Comparison of ENCODE assay signal across 24 cellular contexts in the genomic region with DNA sequence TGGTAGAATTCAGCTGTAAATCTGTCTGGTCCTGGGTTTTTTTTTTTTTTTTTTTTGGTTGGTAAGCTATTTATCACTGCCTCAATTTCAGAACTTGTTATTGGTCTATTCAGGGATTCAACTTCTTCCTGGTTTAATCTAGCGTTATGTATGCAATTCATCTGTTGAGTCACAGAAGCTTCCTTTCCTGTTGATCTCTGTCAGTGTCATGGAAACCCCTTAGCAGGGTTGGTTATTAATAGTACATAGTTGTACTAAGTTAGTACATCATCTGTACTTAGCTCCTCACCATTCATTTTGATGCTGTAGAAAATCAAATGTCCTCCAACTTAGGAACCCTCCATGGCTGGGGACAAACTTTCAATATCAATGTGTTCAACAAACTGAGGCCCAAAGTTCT. TPM values are rescaled to one million over a fixed set of nuclear protein-coding genes. Genes with fewer than 3 reads are reported as not detected.
DNase-seq lines count a peak whose midpoint lies in the region; FAIRE-seq and TF ChIP-seq lines count a peak whose summit lies in the region.
"Had no signal": no experiment of that assay in that cellular context is flagged by ENCODE, and none has a peak within 500 bp of the region (broad histone marks: within the 10 kb centered on the region; RNA-seq: fewer than 3 reads in every experiment).

No MANE protein-coding gene starts in this region.

- H2BK5ac ChIP-seq in neuronal stem cell (ENCODE audit: low read length) = no peak overlapping the region
- H2BK5ac ChIP-seq in trophoblast cell (ENCODE audit: low read depth, low read length, poor library complexity) = no peak overlapping the region

- H3K4ac ChIP-seq in neuronal stem cell (ENCODE audit: low read length) (no peak overlapping the region), trophoblast cell (ENCODE audit: low read depth, low read length) (no peak overlapping the region)

- DNase-seq in A172 (ENCODE audit: low spot score) (peak; percentile 43), ELR (ENCODE audit: low read depth) (peak; percentile 26), RCC 7860 (ENCODE audit: low spot score) (peak; percentile 14), foreskin melanocyte (peak; percentile 41), neuronal stem cell (ENCODE audit: low spot score) (no peak), trophoblast cell (no peak), right atrium auricular region (ENCODE audit: low spot score) (no peak), NCI-H2029 treated with DMSO at 0.1 percent for 48 hours (lab: John Stamatoyannopoulos, UW) (no peak)
- DNase-seq: BE2C, DND-41, GOT3, IMR-90, NCI-H1092 treated with DMSO at 0.1 percent for 48 hours, NCI-H146, NCI-H2081, NCI-H2171 treated with DMSO at 0.1 percent for 48 hours, NCI-H526, Peyer's patch, Right ventricle myocardium superior had no signal

- H3K4me1 ChIP-seq in neuronal stem cell (ENCODE audit: control insufficient read depth in 2 of 2, insufficient read depth in 1 of 2, low read depth in 1 of 2, low read length in 2 of 2) (no peaks in the 10 kb centered on the region), trophoblast cell (ENCODE audit: control insufficient read depth in 1 of 2, insufficient read depth in 2 of 2, low read length in 2 of 2) (no peaks in the 10 kb centered on the region), right atrium auricular region (no peaks in the 10 kb centered on the region)
- H3K4me1 ChIP-seq: A549, BE2C, Peyer's patch had no signal

- whole genome bisulfite sequencing in neuronal stem cell (ENCODE audit: extremely low coverage in 2 of 2, insufficient read length in 2 of 2, insufficient replicate concordance in 1 of 2), 2 donors = no CpG with 5 or more reads among the region's 1 CpG
- no CpG with 5 or more reads among the region's 1 CpG for WGBS in trophoblast cell (ENCODE audit: extremely low coverage, insufficient coverage, insufficient read length)

- H3K27me3 ChIP-seq in neuronal stem cell (ENCODE audit: control insufficient read depth in 3 of 3, insufficient read depth in 3 of 3, low read depth in 1 of 3, low read length in 3 of 3) = no peaks in the 10 kb centered on the region
- no peaks in the 10 kb centered on the region for H3K27me3 ChIP-seq in trophoblast cell (ENCODE audit: insufficient read depth, low read length)
- H3K27me3 ChIP-seq in right atrium auricular region = no peaks in the 10 kb centered on the region
- H3K27me3 ChIP-seq: BE2C, Peyer's patch had no signal

- H3K79me1 ChIP-seq in neuronal stem cell (ENCODE audit: low read depth, low read length) = no peaks in the 10 kb centered on the region
- H3K79me1 ChIP-seq in trophoblast cell (ENCODE audit: low read length) = no peaks in the 10 kb centered on the region

- H3K36me3 ChIP-seq in neuronal stem cell (replicated peaks in 1 of 2; ENCODE audit: control insufficient read depth in 2 of 2, insufficient read depth in 2 of 2, low read length in 2 of 2) (no peaks in the 10 kb centered on the region), trophoblast cell (ENCODE audit: control insufficient read depth in 1 of 2, insufficient read depth in 2 of 2, low read length in 2 of 2) (no peaks in the 10 kb centered on the region), right atrium auricular region (no peaks in the 10 kb centered on the region)
- H3K36me3 ChIP-seq: BE2C, Peyer's patch had no signal

- H2BK120ac ChIP-seq in neuronal stem cell (ENCODE audit: low read depth, low read length) = no peak overlapping the region
- H2BK120ac ChIP-seq in trophoblast cell (ENCODE audit: insufficient read depth, low read length, poor library complexity) = no peak overlapping the region

- H3K14ac ChIP-seq in neuronal stem cell (ENCODE audit: low read length) = no peak overlapping the region
- H3K14ac ChIP-seq in trophoblast cell (ENCODE audit: low read length) = no peak overlapping the region

- H3K79me2 ChIP-seq in trophoblast cell (ENCODE audit: control insufficient read depth, insufficient read depth, low read length, poor library complexity) = no peaks in the 10 kb centered on the region

- no peak overlapping the region for H3K4me2 ChIP-seq in neuronal stem cell (ENCODE audit: insufficient read depth, low read length, poor library complexity, severe bottlenecking)
- H3K4me2 ChIP-seq in trophoblast cell (ENCODE audit: low read length) = no peak overlapping the region
- H3K4me2 ChIP-seq: A549, KMS-11 had no signal

- H3K9me3 ChIP-seq in neuronal stem cell (replicated peaks in 1 of 2; ENCODE audit: control insufficient read depth in 2 of 2, insufficient read depth in 1 of 2, low read depth in 1 of 2, low read length in 2 of 2) (no peaks in the 10 kb centered on the region), trophoblast cell (ENCODE audit: insufficient read depth, low read depth, low read length) (no peaks in the 10 kb centered on the region), right atrium auricular region (no peaks in the 10 kb centered on the region)
- H3K9me3 ChIP-seq: A549, BE2C, Peyer's patch had no signal

- no peak for TF ChIP-seq CTCF in right atrium auricular region (IDR thresholded peaks at IDR 0.05)

- H4K91ac ChIP-seq in neuronal stem cell (ENCODE audit: low read depth, low read length, poor library complexity) = no peak overlapping the region
- H4K91ac ChIP-seq in trophoblast cell (ENCODE audit: low read depth, low read length) = no peak overlapping the region

- FAIRE-seq in RCC 7860 (lab: Jason Lieb, UNC) = no peak
- FAIRE-seq: A549, G401.6, GM12892 had no signal

- H2BK12ac ChIP-seq in neuronal stem cell (ENCODE audit: low read length) (no peak overlapping the region), trophoblast cell (ENCODE audit: low read length) (no peak overlapping the region)

- H2AFZ ChIP-seq in neuronal stem cell (ENCODE audit: low read length) (no peak overlapping the region), trophoblast cell (ENCODE audit: insufficient read depth, low read length, poor library complexity) (no peak overlapping the region)

- no peak overlapping the region for H3K23ac ChIP-seq in neuronal stem cell (ENCODE audit: low read depth, low read length, poor library complexity)
- no peak overlapping the region for H3K23ac ChIP-seq in trophoblast cell (ENCODE audit: low read length)

- H3K9ac ChIP-seq in neuronal stem cell (ENCODE audit: low read depth, low read length, poor library complexity) (no peak overlapping the region), trophoblast cell (ENCODE audit: low read length) (no peak overlapping the region)
- H3K9ac ChIP-seq: KMS-11 had no signal

- H3K4me3 ChIP-seq in neuronal stem cell (ENCODE audit: low read length in 2 of 2) (no peak overlapping the region), trophoblast cell (ENCODE audit: low read depth, low read length) (no peak overlapping the region), right atrium auricular region (no peak overlapping the region)
- H3K4me3 ChIP-seq: A549, Peyer's patch had no signal

- H4K8ac ChIP-seq in neuronal stem cell (ENCODE audit: low read depth, low read length) = no peak overlapping the region
- H4K8ac ChIP-seq in trophoblast cell (ENCODE audit: low read depth, low read length) = no peak overlapping the region

- no peak overlapping the region for H3K18ac ChIP-seq in neuronal stem cell (ENCODE audit: low read length)
- H3K18ac ChIP-seq in trophoblast cell (ENCODE audit: low read length) = no peak overlapping the region

- H4K12ac ChIP-seq in trophoblast cell (ENCODE audit: low read depth, low read length) = no peak overlapping the region

- H2BK15ac ChIP-seq in neuronal stem cell (ENCODE audit: low read length) = no peak overlapping the region

- H2AK5ac ChIP-seq in neuronal stem cell (ENCODE audit: low read depth, low read length) = no peak overlapping the region
- H2AK5ac ChIP-seq in trophoblast cell (ENCODE audit: low read length) = no peak overlapping the region

- H3K27ac ChIP-seq in neuronal stem cell (replicated peaks; ENCODE audit: low read length) (no peak overlapping the region), trophoblast cell (ENCODE audit: low read depth, low read length) (no peak overlapping the region), right atrium auricular region (no peak overlapping the region)
- H3K27ac ChIP-seq: A549, KMS-11, Peyer's patch had no signal

RNA-seq across cellular contexts. Expression of a gene that starts 51.0 kb away (rescaled TPM):
- total RNA-seq in A172 (2014; rRNA removed; shearing (Covaris generic)) = not detected in 2 replicates
- polyA plus RNA-seq in neuronal stem cell (2013, experiment 1 of 2) = not detected
- polyA plus RNA-seq in neuronal stem cell (2013, experiment 2 of 2) = 0.03 TPM
- polyA plus RNA-seq in trophoblast cell (2013) = not detected in 2 replicates
- not detected for total RNA-seq in right atrium auricular region
- total RNA-seq: IMR-90, OCI-LY7, Peyer's patch, Right ventricle myocardium superior had no signal
- polyA plus RNA-seq: A549, IMR-90 had no signal

Comparison
In these comparisons a context has a peak if more than half of its experiments do, and no peak if none do; other contexts are left out.
1. DNase-seq: peak in A172 (single experiment), ELR (single experiment), RCC 7860 (single experiment) and foreskin melanocyte (single experiment); none in neuronal stem cell (single experiment), trophoblast cell (0 of 2), right atrium auricular region (single experiment) and NCI-H2029 treated with DMSO at 0.1 percent for 48 hours (single experiment).